In the genomic region with DNA sequence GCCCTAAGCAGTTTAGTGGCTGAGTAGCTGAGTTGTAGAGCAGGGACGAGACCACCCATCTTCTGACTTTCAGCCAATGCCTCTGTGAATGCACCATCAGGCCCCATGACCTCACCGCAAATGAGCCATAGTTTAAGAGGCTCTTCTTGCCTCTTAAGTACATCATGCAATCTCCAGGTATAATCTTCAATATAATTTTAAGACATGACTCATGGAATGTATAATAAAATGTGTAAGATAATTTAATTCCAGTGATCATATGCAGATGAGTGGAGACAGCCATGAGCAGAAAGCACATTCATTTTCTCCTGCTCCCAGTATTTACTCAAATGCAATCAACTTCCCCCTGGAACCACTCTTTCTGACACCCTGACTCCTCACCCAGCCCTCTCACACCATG, we compare ENCODE assay signal across 30 cellular contexts.
"Had no signal": no experiment of that assay in that cellular context is flagged by ENCODE, and none has a peak within 500 bp of the region (broad histone marks: within the 10 kb centered on the region; RNA-seq: fewer than 3 reads in every experiment).

No MANE protein-coding gene starts in this region.

- H3K4me3 ChIP-seq: lower lobe of right lung, pancreas, prostate gland, skin epidermis, stomach, testis, thyroid gland, transverse colon, upper lobe of right lung had no signal

- H3K27ac Mint-ChIP-seq: naive thymus-derived CD8-positive, alpha-beta T cell; nephron; stimulated activated naive B cell treated with anti-CD40 and anti-IgM and Interleukin-4, amounts not matched to agents 10 μg/mL and 1 μg/mL and 100 μg/mL, for 72 hours had no signal

- FAIRE-seq: keratinocyte, pancreas, urothelium cell line had no signal

- ATAC-seq: left cardiac atrium; left lobe of liver; lower lobe of right lung; naive thymus-derived CD8-positive, alpha-beta T cell; pancreas; right cardiac atrium; sciatic nerve; stimulated activated naive B cell treated with anti-CD40 and anti-IgM and Interleukin-4, amounts not matched to agents 10 μg/mL and 1 μg/mL and 100 μg/mL, for 72 hours; stimulated activated naive CD8-positive, alpha-beta T cell treated with anti-CD3 and anti-CD28 coated beads, Interleukin-15, Interleukin-2, amounts not matched to agents 100 U/mL and 50 U/mL, for 24 hours; upper lobe of right lung had no signal

- H3K4me3 Mint-ChIP-seq: naive thymus-derived CD8-positive, alpha-beta T cell; nephron; stimulated activated naive B cell treated with anti-CD40 and anti-IgM and Interleukin-4, amounts not matched to agents 10 μg/mL and 1 μg/mL and 100 μg/mL, for 72 hours had no signal

- H3K36me3 Mint-ChIP-seq: stimulated activated naive B cell treated with anti-CD40 and anti-IgM and Interleukin-4, amounts not matched to agents 10 μg/mL and 1 μg/mL and 100 μg/mL, for 72 hours had no signal

- H3K27me3 ChIP-seq: pancreas, stomach, testis, thyroid gland, transverse colon, upper lobe of right lung had no signal

- H3K9me3 ChIP-seq: lower lobe of right lung, pancreas, prostate gland, stomach, testis, thyroid gland, transverse colon, upper lobe of right lung had no signal

- H3K36me3 ChIP-seq: lower lobe of right lung, pancreas, prostate gland, stomach, thyroid gland, transverse colon, upper lobe of right lung had no signal

- H3K27ac ChIP-seq: lower lobe of right lung, pancreas, prostate gland, skin epidermis, stomach, testis, thyroid gland, transverse colon, upper lobe of right lung had no signal

- H3K27me3 Mint-ChIP-seq: stimulated activated naive B cell treated with anti-CD40 and anti-IgM and Interleukin-4, amounts not matched to agents 10 μg/mL and 1 μg/mL and 100 μg/mL, for 72 hours had no signal

- H3K4me1 ChIP-seq: lower lobe of right lung, prostate gland, transverse colon, upper lobe of right lung had no signal

- DNase-seq: hippocampal formation; kidney glomerular epithelial cell; left cardiac atrium; lower lobe of right lung; mammary epithelial cell; mesenchymal stem cell; naive thymus-derived CD8-positive, alpha-beta T cell; nucleus accumbens; pancreas; posterior cingulate gyrus; retina; right cardiac atrium; stimulated activated CD4-positive, alpha-beta T cell treated with anti-CD3 and anti-CD28 coated beads, Interleukin-12 subunit alpha, Interleukin-12 subunit beta, amount 100 ng/mL, for 4 hours; stimulated activated CD4-positive, alpha-beta T cell treated with anti-CD3 and anti-CD28 coated beads, Interleukin-15, amount 100 ng/mL, for 24 hours; stimulated activated CD4-positive, alpha-beta T cell treated with anti-CD3 and anti-CD28 coated beads, Interleukin-2, amount 100 ng/mL, for 24 hours; stimulated activated CD4-positive, alpha-beta T cell treated with anti-CD3 and anti-CD28 coated beads, Interleukin-4, amount 100 ng/mL, for 1 hour; stimulated activated naive B cell treated with anti-CD40 and anti-IgM and Interleukin-4, amounts not matched to agents 10 μg/mL and 1 μg/mL and 100 μg/mL, for 72 hours; stimulated activated naive CD8-positive, alpha-beta T cell treated with anti-CD3 and anti-CD28 coated beads, Interleukin-15, Interleukin-2, amounts not matched to agents 100 U/mL and 50 U/mL, for 24 hours; stomach; testis; thyroid gland; transverse colon; upper lobe of right lung had no signal
